Comparison of ENCODE assay signal across 8 cellular contexts in genomic region chr2:69386376-69386775, GRCh38. TPM values are rescaled to one million over a fixed set of nuclear protein-coding genes. Genes with fewer than 3 reads are reported as not detected.
DNase-seq lines count a peak whose midpoint lies in the region; ATAC-seq and TF ChIP-seq lines count a peak whose summit lies in the region.

No MANE protein-coding gene starts in this region.

- H3K4me2 ChIP-seq in GM23338 (peak overlapping the region; percentile 88), hepatocyte (peak overlapping the region; percentile 88)

- CTCF ChIA-PET in Calu3 (lab: Charles Lee), result no interaction called here

- no peaks in the 10 kb centered on the region; the same call in 1 of the 2 replicates for H3F3A ChIP-seq in GM23338 (replicated peaks; ENCODE audit: low read depth)

- intact Hi-C loops in Calu3 (cut with micrococcal nuclease; ENCODE audit: unreplicated experiment), result no loop called here

- WGBS in hepatocyte (ENCODE audit: low lambda C conversion rate, missing lambda C conversion rate), result 4% methylated on average over 6 of the region's 6 CpGs

- H3K27ac ChIP-seq in GM23338 (ENCODE audit: low read depth), result peak overlapping the region; percentile 41; the same call in 1 of the 2 replicates
- peak overlapping the region; percentile 85 for H3K27ac ChIP-seq in hepatocyte

- H3K9me3 ChIP-seq in hepatocyte (ENCODE audit: low read depth), result no peaks in the 10 kb centered on the region

- no peaks in the 10 kb centered on the region for H3K27me3 Mint-ChIP-seq in Calu3 (ENCODE audit: unreplicated experiment)
- H3K27me3 Mint-ChIP-seq in GM23338 (ENCODE audit: insufficient read depth, low read depth, poor library complexity), result no peaks in the 10 kb centered on the region
- no peaks in the 10 kb centered on the region for H3K27me3 Mint-ChIP-seq in T-helper 2 cell treated with Interferon-gamma antibody and Interleukin-4, amounts not matched to agents 5 μg/mL and 100 μg/mL, for 36 hours (ENCODE audit: low read depth)
- no peaks in the 10 kb centered on the region for H3K27me3 Mint-ChIP-seq in stimulated activated naive B cell treated with anti-CD40 and anti-IgM and Interleukin-4, amounts not matched to agents 10 μg/mL and 1 μg/mL and 100 μg/mL, for 72 hours

- BruUV-seq in Calu3 (replicated peaks; lab: Mats Ljungman, UMichigan), result no TSS peak

- H3K79me2 ChIP-seq in GM23338 (replicated peaks; ENCODE audit: insufficient read depth) (peaks cover 53% of the 10 kb centered on the region), hepatocyte (peaks cover 56% of the 10 kb centered on the region)

- H3K9me2 ChIP-seq in GM23338 (ENCODE audit: insufficient read depth) (no peaks in the 10 kb centered on the region), hepatocyte (replicated peaks; ENCODE audit: insufficient read depth) (no peaks in the 10 kb centered on the region)

- H3K4me1 Mint-ChIP-seq in Calu3 (ENCODE audit: low read depth, unreplicated experiment) (peaks cover 34% of the 10 kb centered on the region), GM23338 (peaks cover 26% of the 10 kb centered on the region)
- H3K4me1 Mint-ChIP-seq in T-helper 2 cell treated with Interferon-gamma antibody and Interleukin-4, amounts not matched to agents 5 μg/mL and 100 μg/mL, for 36 hours (ENCODE audit: low read depth), result peaks cover 34% of the 10 kb centered on the region
- peaks cover 23 to 54% of the 10 kb centered on the region in 2 donors for H3K4me1 Mint-ChIP-seq in stimulated activated naive B cell treated with anti-CD40 and anti-IgM and Interleukin-4, amounts not matched to agents 10 μg/mL and 1 μg/mL and 100 μg/mL, for 72 hours

- H3K4me1 ChIP-seq in GM23338 (ENCODE audit: insufficient read depth), result peaks cover 22% of the 10 kb centered on the region
- H3K4me1 ChIP-seq in hepatocyte (ENCODE audit: insufficient read depth), result peaks cover 22% of the 10 kb centered on the region

- TF ChIP-seq CTCF in Calu3 (IDR thresholded peaks at IDR 0.05; ENCODE audit: unreplicated experiment) (no peak), GM23338 (conservative IDR thresholded peaks at IDR 0.05; ENCODE audit: low read depth in 2 of 2) (no peak), hepatocyte (IDR thresholded peaks at IDR 0.05; ENCODE audit: poor library complexity) (no peak)

- H3K27ac Mint-ChIP-seq in Calu3 (ENCODE audit: unreplicated experiment) (peak overlapping the region; percentile 88), GM23338 (no peak overlapping the region)
- peak overlapping the region; percentile 86 for H3K27ac Mint-ChIP-seq in T-helper 2 cell treated with Interferon-gamma antibody and Interleukin-4, amounts not matched to agents 5 μg/mL and 100 μg/mL, for 36 hours
- peak overlapping the region; percentile 90 for H3K27ac Mint-ChIP-seq in stimulated activated naive B cell treated with anti-CD40 and anti-IgM and Interleukin-4, amounts not matched to agents 10 μg/mL and 1 μg/mL and 100 μg/mL, for 72 hours

- no peak for DNase-seq in Calu3
- no peak for DNase-seq in GM23338 (ENCODE audit: low spot score)
- no peak for DNase-seq in T-helper 2 cell treated with Interferon-gamma antibody and Interleukin-4, amounts not matched to agents 5 μg/mL and 100 μg/mL, for 36 hours (ENCODE audit: low spot score)
- DNase-seq in hepatocyte (ENCODE audit: low spot score), result no peak
- no peak for DNase-seq in stimulated activated naive B cell treated with anti-CD40 and anti-IgM and Interleukin-4, amounts not matched to agents 10 μg/mL and 1 μg/mL and 100 μg/mL, for 72 hours
- no peak for DNase-seq in effector CD8-positive, alpha-beta T cell (lab: John Stamatoyannopoulos, UW)
- no peak for DNase-seq in stimulated activated naive CD4-positive, alpha-beta T cell treated with Interleukin-2 at 50 U/mL for 16 hours (lab: John Stamatoyannopoulos, UW)

- H3K36me3 ChIP-seq in GM23338 (ENCODE audit: insufficient read depth), result no peaks in the 10 kb centered on the region
- H3K36me3 ChIP-seq in hepatocyte (replicated peaks; ENCODE audit: insufficient read depth, low read depth), result no peaks in the 10 kb centered on the region

- H3K4me3 Mint-ChIP-seq in Calu3 (ENCODE audit: low read depth, unreplicated experiment), result peak overlapping the region; percentile 94
- peak overlapping the region; percentile 93 for H3K4me3 Mint-ChIP-seq in GM23338
- H3K4me3 Mint-ChIP-seq in T-helper 2 cell treated with Interferon-gamma antibody and Interleukin-4, amounts not matched to agents 5 μg/mL and 100 μg/mL, for 36 hours, result peak overlapping the region; percentile 90
- H3K4me3 Mint-ChIP-seq in stimulated activated naive B cell treated with anti-CD40 and anti-IgM and Interleukin-4, amounts not matched to agents 10 μg/mL and 1 μg/mL and 100 μg/mL, for 72 hours, result peak overlapping the region; percentile 86 to 96

- H3K4me3 ChIP-seq in GM23338, result peak overlapping the region; percentile 85
- H3K4me3 ChIP-seq in hepatocyte, result peak overlapping the region; percentile 95

- H3K27me3 ChIP-seq in GM23338 (ENCODE audit: insufficient read depth), result no peaks in the 10 kb centered on the region
- no peaks in the 10 kb centered on the region for H3K27me3 ChIP-seq in hepatocyte

- H4K20me1 ChIP-seq in GM23338 (replicated peaks; ENCODE audit: insufficient read depth) (peaks cover 15% of the 10 kb centered on the region), hepatocyte (ENCODE audit: insufficient read depth, poor library complexity, severe bottlenecking) (peaks cover 40% of the 10 kb centered on the region)

- no peak for ATAC-seq in GM23338
- peak; percentile 2 for ATAC-seq in stimulated activated naive B cell treated with anti-CD40 and anti-IgM and Interleukin-4, amounts not matched to agents 10 μg/mL and 1 μg/mL and 100 μg/mL, for 72 hours (replicated peaks)
- no peak for ATAC-seq in HG03095 (IDR thresholded peaks at IDR 0.05; ENCODE audit: unreplicated experiment)

- no peaks in the 10 kb centered on the region for H3K9me3 Mint-ChIP-seq in Calu3 (ENCODE audit: low read depth, unreplicated experiment)
- H3K9me3 Mint-ChIP-seq in GM23338, result no peaks in the 10 kb centered on the region; the same call in 2 of the 3 replicates
- H3K9me3 Mint-ChIP-seq in T-helper 2 cell treated with Interferon-gamma antibody and Interleukin-4, amounts not matched to agents 5 μg/mL and 100 μg/mL, for 36 hours, result no peaks in the 10 kb centered on the region
- no peaks in the 10 kb centered on the region for H3K9me3 Mint-ChIP-seq in stimulated activated naive B cell treated with anti-CD40 and anti-IgM and Interleukin-4, amounts not matched to agents 10 μg/mL and 1 μg/mL and 100 μg/mL, for 72 hours

- peaks cover 70% of the 10 kb centered on the region for H3K36me3 Mint-ChIP-seq in Calu3 (ENCODE audit: insufficient read depth, unreplicated experiment)
- no peaks in the 10 kb centered on the region; the same call in 2 of the 3 replicates for H3K36me3 Mint-ChIP-seq in GM23338 (ENCODE audit: low read depth)
- H3K36me3 Mint-ChIP-seq in T-helper 2 cell treated with Interferon-gamma antibody and Interleukin-4, amounts not matched to agents 5 μg/mL and 100 μg/mL, for 36 hours (ENCODE audit: low read depth), result peaks cover 11% of the 10 kb centered on the region
- H3K36me3 Mint-ChIP-seq in stimulated activated naive B cell treated with anti-CD40 and anti-IgM and Interleukin-4, amounts not matched to agents 10 μg/mL and 1 μg/mL and 100 μg/mL, for 72 hours, result peaks cover 5 to 9% of the 10 kb centered on the region in 2 donors

- peak overlapping the region; percentile 81 for H2AFZ ChIP-seq in GM23338
- H2AFZ ChIP-seq in hepatocyte, result peak overlapping the region; percentile 72

TF ChIP-seq in GM23338, 12 proteins besides CTCF, POLR2A, EP300 and RAD21 (continues in another document):
- TF ChIP-seq CREB1 (CRISPR knock-in tag; IDR thresholded peaks at IDR 0.05; ENCODE audit: low read depth), result no peak
- TF ChIP-seq JUNB (IDR thresholded peaks at IDR 0.05; ENCODE audit: unreplicated experiment), result no peak
- no peak for TF ChIP-seq STAT1 (IDR thresholded peaks at IDR 0.05; ENCODE audit: unreplicated experiment)
- no peak for TF ChIP-seq ZNF114 (CRISPR knock-in tag; IDR thresholded peaks at IDR 0.05)
- no peak for TF ChIP-seq ETS1 (IDR thresholded peaks at IDR 0.05)

RNA-seq across cellular contexts. Expression of gene GFPT1, which starts 0.7 kb away (rescaled TPM):
- 98.0 and 110 TPM in 2 replicates for total RNA-seq in Calu3 (2022)
- total RNA-seq in GM23338 (2014; rRNA removed; shearing (Covaris generic)), result 62.0 and 65.2 TPM in 2 replicates
- polyA plus RNA-seq in GM23338 (2016; fragmentation: Nextera tagmentation; extraction: Ambion mirVana), result 45.9 and 60.8 TPM in 2 replicates
- 75.4 and 80.0 TPM in 2 replicates for total RNA-seq in hepatocyte
- 58.2 and 62.7 TPM in 2 replicates for polyA plus RNA-seq in hepatocyte

RNA-seq across cellular contexts. Expression of gene NFU1, which starts 50.9 kb away (rescaled TPM):
- 21.7 and 23.4 TPM in 2 replicates for total RNA-seq in Calu3 (2022)
- total RNA-seq in GM23338 (2014; rRNA removed; shearing (Covaris generic)), result 27.5 and 39.9 TPM in 2 replicates
- polyA plus RNA-seq in GM23338 (2016; fragmentation: Nextera tagmentation; extraction: Ambion mirVana), result 96.7 and 102 TPM in 2 replicates
- total RNA-seq in hepatocyte, result 38.2 and 50.6 TPM in 2 replicates
- polyA plus RNA-seq in hepatocyte, result 78.2 and 79.1 TPM in 2 replicates

Comparison
In these comparisons a context has a peak if more than half of its experiments do, and no peak if none do; other contexts are left out.
1. ATAC-seq: peak in stimulated activated naive B cell treated with anti-CD40 and anti-IgM and Interleukin-4, amounts not matched to agents 10 μg/mL and 1 μg/mL and 100 μg/mL, for 72 hours (2 of 2); none in GM23338 (single experiment) and HG03095 (single experiment).
2. Peak in every context shown above with its lines, with median percentiles within 50 percentile points of each other: H3K4me3 Mint-ChIP-seq.